ENCODE assay signal across 10 cellular contexts in genomic region chr1:51421961-51422360, GRCh38.
A peak's percentile ranks its signal among the peaks of the same experiment; 100 is the strongest.
DNase-seq lines count a peak whose midpoint lies in the region; ATAC-seq and TF ChIP-seq lines count a peak whose summit lies in the region.
"Had no signal": no experiment of that assay in that cellular context is flagged by ENCODE, and none has a peak within 500 bp of the region (broad histone marks: within the 10 kb centered on the region; RNA-seq: fewer than 3 reads in every experiment).

No MANE protein-coding gene starts in this region.

- DNase-seq in DMS 273 treated with DMSO at 0.1 percent for 48 hours (lab: John Stamatoyannopoulos, UW) (peak; percentile 66), PC-3 (peak; percentile 54), endothelial cell (ENCODE audit: low spot score) (no peak), middle frontal gyrus (ENCODE audit: extremely low spot score, low spot score) (peak; percentile 53), thyroid gland (no peak)
- DNase-seq in stimulated activated CD4-positive, alpha-beta T cell treated with anti-CD3 and anti-CD28 coated beads, Interleukin-4, amount 100 ng/mL, for 4 hours, result no peak
- DNase-seq: lower lobe of right lung had no signal

- no peaks in the 10 kb centered on the region for H3K9me3 ChIP-seq in PC-3 (ENCODE audit: low read length)
- H3K9me3 ChIP-seq in thyroid gland, result no peaks in the 10 kb centered on the region
- H3K9me3 ChIP-seq: lower lobe of right lung had no signal

- no peak overlapping the region for H2AFZ ChIP-seq in PC-3 (ENCODE audit: low read length)

- H3K27me3 ChIP-seq in PC-3 (ENCODE audit: low read length), result no peaks in the 10 kb centered on the region
- H3K27me3 ChIP-seq in thyroid gland, result no peaks in the 10 kb centered on the region

- peak overlapping the region; percentile 92 for H3K27ac Mint-ChIP-seq in endothelial cell (ENCODE audit: unreplicated experiment)

- peaks cover 76% of the 10 kb centered on the region for H3K4me1 Mint-ChIP-seq in endothelial cell (ENCODE audit: unreplicated experiment)

- ATAC-seq in HG02885 (IDR thresholded peaks at IDR 0.05; ENCODE audit: poor library complexity, unreplicated experiment) (peak; percentile 50), PC-3 (peak; percentile 51), HG03135 (IDR thresholded peaks at IDR 0.05; ENCODE audit: unreplicated experiment) (no peak)

- H3K36me3 Mint-ChIP-seq in endothelial cell (ENCODE audit: low read depth, unreplicated experiment), result peaks cover 6% of the 10 kb centered on the region

- no peak for TF ChIP-seq POLR2A in thyroid gland (IDR thresholded peaks at IDR 0.05)

- H3K27ac ChIP-seq in PC-3 (ENCODE audit: low read length), result no peak overlapping the region
- H3K27ac ChIP-seq in thyroid gland, result no peak overlapping the region
- H3K27ac ChIP-seq: lower lobe of right lung had no signal

- no peaks in the 10 kb centered on the region for H4K20me1 ChIP-seq in PC-3 (ENCODE audit: low read length)

- intact Hi-C loops in PC-3 (cut with micrococcal nuclease), result no loop called here
- intact Hi-C loops in thyroid gland (cut with DNase I), result no loop called here

- H3K4me1 ChIP-seq in PC-3 (ENCODE audit: insufficient read depth, low read length) (no peaks in the 10 kb centered on the region), thyroid gland (peaks cover 0 to 10% of the 10 kb centered on the region in 2 donors)

- H3K36me3 ChIP-seq in PC-3 (ENCODE audit: low read depth, low read length) (peaks cover 9% of the 10 kb centered on the region; the same call in 1 of the 2 replicates), thyroid gland (peaks cover 0 to 3% of the 10 kb centered on the region in 2 donors)

- H3K4me3 Mint-ChIP-seq in endothelial cell (ENCODE audit: unreplicated experiment), result peak overlapping the region; percentile 84
- H3K4me3 Mint-ChIP-seq: IgD-negative memory B cell had no signal

- H3K79me2 ChIP-seq in PC-3 (ENCODE audit: low read length), result no peaks in the 10 kb centered on the region

- BruUV-seq in PC-3 (replicated peaks; lab: Mats Ljungman, UMichigan), result no TSS peak

- no peak overlapping the region for H3K4me2 ChIP-seq in PC-3 (ENCODE audit: low read length)

- no peak overlapping the region for H3K4me3 ChIP-seq in PC-3 (ENCODE audit: low read length)
- H3K4me3 ChIP-seq in thyroid gland (replicated peaks in 1 of 3), result no peak overlapping the region
- H3K4me3 ChIP-seq: lower lobe of right lung had no signal

- POLR2A ChIA-PET in PC-3 (lab: Charles Lee; ENCODE audit: unreplicated experiment), result interaction anchor here (0.6 kb wide), 1 partner anchor 224 kb away, joined by 3 read pairs; no protein-coding TSS in a partner anchor

- H3K9ac ChIP-seq in PC-3 (ENCODE audit: low read length), result no peak overlapping the region

- no peaks in the 10 kb centered on the region for H3F3A ChIP-seq in PC-3 (ENCODE audit: low read length, unreplicated experiment)

- H3K9me3 Mint-ChIP-seq in endothelial cell (ENCODE audit: unreplicated experiment), result no peaks in the 10 kb centered on the region
- H3K9me3 Mint-ChIP-seq: IgD-negative memory B cell had no signal

- H3K9me2 ChIP-seq in PC-3 (replicated peaks; ENCODE audit: low read length), result no peaks in the 10 kb centered on the region

- TF ChIP-seq CTCF in PC-3 (conservative IDR thresholded peaks at IDR 0.05; ENCODE audit: low read depth, low read length) (no peak), endothelial cell (IDR thresholded peaks at IDR 0.05; ENCODE audit: unreplicated experiment) (no peak), thyroid gland (IDR thresholded peaks at IDR 0.05) (no peak)

- H3K27me3 Mint-ChIP-seq in endothelial cell (ENCODE audit: unreplicated experiment), result no peaks in the 10 kb centered on the region
- H3K27me3 Mint-ChIP-seq: IgD-negative memory B cell had no signal

- CTCF ChIA-PET in PC-3 (lab: Charles Lee), result interaction anchor here (0.7 kb wide), 1 partner anchor 148 kb away, joined by 3 read pairs; no protein-coding TSS in a partner anchor

Comparison
In these comparisons a context has a peak if more than half of its experiments do, and no peak if none do; other contexts are left out.
1. DNase-seq: peak in DMS 273 treated with DMSO at 0.1 percent for 48 hours (single experiment), PC-3 (single experiment) and middle frontal gyrus (single experiment); none in endothelial cell (single experiment), stimulated activated CD4-positive, alpha-beta T cell treated with anti-CD3 and anti-CD28 coated beads, Interleukin-4, amount 100 ng/mL, for 4 hours (0 of 2) and thyroid gland (0 of 2).